31 cellular contexts compared by ENCODE assay signal in genomic region chr4:126448093-126448820, GRCh38.
DNase-seq lines count a peak whose midpoint lies in the region; ATAC-seq, FAIRE-seq and TF ChIP-seq lines count a peak whose summit lies in the region.
"Had no signal": no experiment of that assay in that cellular context is flagged by ENCODE, and none has a peak within 500 bp of the region (broad histone marks: within the 10 kb centered on the region; RNA-seq: fewer than 3 reads in every experiment).

No MANE protein-coding gene starts in this region.

- no peak overlapping the region for H4K5ac ChIP-seq in H1 (ENCODE audit: insufficient read length, low read depth, low read length)

- H3K27me3 ChIP-seq in left ventricle myocardium inferior (ENCODE audit: low read depth) (no peaks in the 10 kb centered on the region), H1 (replicated peaks in 1 of 4; ENCODE audit: control insufficient read depth in 3 of 4, extremely low read depth in 1 of 4, insufficient read depth in 3 of 4, low read length in 3 of 4) (no peaks in the 10 kb centered on the region), mesenchymal stem cell (ENCODE audit: control insufficient read depth in 1 of 2, insufficient read depth in 1 of 2, low read length in 2 of 2) (no peaks in the 10 kb centered on the region)

- POLR2A ChIA-PET in H1 (lab: Charles Lee; ENCODE audit: partially characterized antibody) = no interaction called here

- H3K27ac Mint-ChIP-seq in chondrocyte (ENCODE audit: unreplicated experiment) = no peak overlapping the region
- H3K27ac Mint-ChIP-seq: CD8-positive, alpha-beta T cell; H9 had no signal

- H2BK12ac ChIP-seq in H1 (ENCODE audit: low read depth, low read length) (no peak overlapping the region), mesenchymal stem cell (ENCODE audit: low read length in 2 of 2) (no peak overlapping the region)

- no peak overlapping the region for H3K4me3 Mint-ChIP-seq in chondrocyte (ENCODE audit: unreplicated experiment)
- H3K4me3 Mint-ChIP-seq: CD8-positive, alpha-beta T cell; H9 had no signal

- no peak overlapping the region for H3K23ac ChIP-seq in H1 (ENCODE audit: insufficient read length)
- no peak overlapping the region for H3K23ac ChIP-seq in mesenchymal stem cell (ENCODE audit: low read length in 2 of 2)

- H3K9me3 ChIP-seq in left ventricle myocardium inferior (replicated peaks) = no peaks in the 10 kb centered on the region
- no peaks in the 10 kb centered on the region for H3K9me3 ChIP-seq in H1 (ENCODE audit: insufficient read depth in 2 of 2, low read depth in 1 of 2, low read length in 1 of 2)
- no peaks in the 10 kb centered on the region for H3K9me3 ChIP-seq in mesenchymal stem cell (ENCODE audit: control insufficient read depth, low read length)
- H3K9me3 ChIP-seq: Caco-2 had no signal

- no peak overlapping the region for H2BK20ac ChIP-seq in H1 (ENCODE audit: low read length)

- H4K8ac ChIP-seq in H1 (ENCODE audit: extremely low read depth, insufficient read depth, low read length) = no peak overlapping the region
- H4K8ac ChIP-seq in mesenchymal stem cell (ENCODE audit: low read length) = no peak overlapping the region

- H3K56ac ChIP-seq in H1 (replicated peaks; ENCODE audit: insufficient read length, low read depth, low read length) = no peak overlapping the region

- H3K4me1 ChIP-seq in left ventricle myocardium inferior (no peaks in the 10 kb centered on the region), H1 (replicated peaks in 1 of 4; ENCODE audit: control insufficient read depth in 3 of 4, insufficient read depth in 4 of 4, low read length in 3 of 4) (peaks cover 0 to 4% (median under 1%) of the 10 kb centered on the region in 4 experiments; a peak in 1 of 7 replicates), mesenchymal stem cell (ENCODE audit: control insufficient read depth, insufficient read depth, low read depth, low read length) (no peaks in the 10 kb centered on the region)
- H3K4me1 ChIP-seq: Caco-2 had no signal

- H2AK5ac ChIP-seq in H1 (ENCODE audit: low read depth, low read length) (no peak overlapping the region), mesenchymal stem cell (ENCODE audit: low read length, severe bottlenecking) (no peak overlapping the region)

- no peaks in the 10 kb centered on the region for H4K20me1 ChIP-seq in H1 (replicated peaks in 1 of 2; ENCODE audit: control insufficient read depth in 1 of 2, insufficient read depth in 2 of 2, low read length in 2 of 2)

- H3K4me1 Mint-ChIP-seq in chondrocyte (ENCODE audit: low read depth) = peaks cover 8% of the 10 kb centered on the region

- H2BK5ac ChIP-seq in H1 (ENCODE audit: low read depth, low read length) = no peak overlapping the region
- H2BK5ac ChIP-seq in mesenchymal stem cell (ENCODE audit: low read depth, low read length, poor library complexity, severe bottlenecking) = no peak overlapping the region

- intact Hi-C loops in Right ventricle myocardium superior (cut with DNase I) = no loop called here
- intact Hi-C loops in left ventricle myocardium inferior (cut with micrococcal nuclease) = no loop called here

- no peak overlapping the region for H3K18ac ChIP-seq in H1 (ENCODE audit: extremely low read depth, low read length)
- H3K18ac ChIP-seq in mesenchymal stem cell (ENCODE audit: low read depth in 1 of 2, low read length in 2 of 2) = no peak overlapping the region

- H2BK120ac ChIP-seq in H1 (replicated peaks; ENCODE audit: low read depth, low read length) (no peak overlapping the region), mesenchymal stem cell (ENCODE audit: low read depth, low read length) (no peak overlapping the region)

- no peaks in the 10 kb centered on the region for H3K79me2 ChIP-seq in H1 (ENCODE audit: control insufficient read depth in 1 of 2, insufficient read depth in 2 of 2, low read length in 2 of 2)

- H2AFZ ChIP-seq in H1 (ENCODE audit: low read length) (no peak overlapping the region), mesenchymal stem cell (ENCODE audit: low read depth, low read length) (no peak overlapping the region)

- FAIRE-seq in H1 (lab: Jason Lieb, UNC) = no peak
- FAIRE-seq: GM12892 had no signal

- TF ChIP-seq CTCF in left ventricle myocardium inferior (IDR thresholded peaks at IDR 0.05; ENCODE audit: borderline replicate concordance) (no peak), H1 (IDR thresholded peaks at IDR 0.05; ENCODE audit: control extremely low read depth in 1 of 3, insufficient read depth in 1 of 3, low read depth in 1 of 3, low read length in 3 of 3) (no peak), chondrocyte (IDR thresholded peaks at IDR 0.05) (no peak)

- no peak overlapping the region for H3K4me3 ChIP-seq in left ventricle myocardium inferior
- H3K4me3 ChIP-seq in H1 (ENCODE audit: extremely low read depth in 1 of 4, insufficient read depth in 2 of 4, low read depth in 3 of 4, low read length in 4 of 4) = no peak overlapping the region
- no peak overlapping the region for H3K4me3 ChIP-seq in mesenchymal stem cell (ENCODE audit: insufficient read depth in 1 of 2, low read depth in 1 of 2, low read length in 2 of 2)
- H3K4me3 ChIP-seq: SK-N-MC had no signal

- H3K27ac ChIP-seq in left ventricle myocardium inferior (replicated peaks) = no peak overlapping the region
- H3K27ac ChIP-seq in H1 (ENCODE audit: low read depth, low read length) = no peak overlapping the region
- no peak overlapping the region for H3K27ac ChIP-seq in mesenchymal stem cell (ENCODE audit: low read length, poor library complexity, severe bottlenecking)
- H3K27ac ChIP-seq: RWPE1, SK-N-MC had no signal

- peaks cover under 1% of the 10 kb centered on the region for H3K9me3 Mint-ChIP-seq in chondrocyte (ENCODE audit: low read depth)
- H3K9me3 Mint-ChIP-seq: H9 had no signal

- TF ChIP-seq RAD21 in H1 (IDR thresholded peaks at IDR 0.05 in 1 of 2, conservative IDR thresholded peaks at IDR 0.05 in 1 of 2; ENCODE audit: low read depth in 2 of 2, low read length in 2 of 2) = no peak

- H3K79me1 ChIP-seq in H1 (ENCODE audit: low read depth, low read length) (no peaks in the 10 kb centered on the region), mesenchymal stem cell (replicated peaks; ENCODE audit: low read length, poor library complexity, severe bottlenecking) (no peaks in the 10 kb centered on the region)

- TF ChIP-seq POLR2A in H1 (IDR thresholded peaks at IDR 0.05; ENCODE audit: control extremely low read depth in 1 of 2, low read depth in 2 of 2, low read length in 2 of 2) = no peak

- H3K14ac ChIP-seq in H1 (ENCODE audit: insufficient read length) (no peak overlapping the region), mesenchymal stem cell (ENCODE audit: low read length in 2 of 2) (no peak overlapping the region)

- 96% methylated on average over 7 of the region's 7 CpGs; no CpG with 5 or more reads in 1 of the 2 experiments for WGBS in H1 (ENCODE audit: extremely low coverage in 1 of 2, insufficient coverage in 1 of 2, insufficient read length in 1 of 2, insufficient replicate concordance in 2 of 2, low coverage in 1 of 2, low lambda C conversion rate in 2 of 2, missing lambda C conversion rate in 1 of 2), 2 experiments
- 94% methylated on average over 5 of the region's 7 CpGs for WGBS in mesenchymal stem cell

- H2BK15ac ChIP-seq in H1 (ENCODE audit: low read length) (0 out of 2 replicates have a peak overlapping the region, but pooled peaks have one; percentile 47), mesenchymal stem cell (ENCODE audit: low read depth, poor library complexity, severe bottlenecking) (no peak overlapping the region)

- H3K4me2 ChIP-seq in H1 (ENCODE audit: insufficient read depth in 1 of 2, low read depth in 2 of 2, low read length in 2 of 2) (no peak overlapping the region), mesenchymal stem cell (ENCODE audit: low read length, poor library complexity, severe bottlenecking) (no peak overlapping the region)

- H4K91ac ChIP-seq in H1 (replicated peaks; ENCODE audit: insufficient read length, low read length) = no peak overlapping the region
- H4K91ac ChIP-seq in mesenchymal stem cell (ENCODE audit: low read length) = no peak overlapping the region

- H3K36me3 Mint-ChIP-seq in chondrocyte (ENCODE audit: low read depth) = no peaks in the 10 kb centered on the region
- H3K36me3 Mint-ChIP-seq: CD8-positive, alpha-beta T cell had no signal

- in situ Hi-C loops in G401 (cut with HindIII; ENCODE audit: low sequenced_read_pairs) = no loop called here

- ATAC-seq in Right ventricle myocardium superior (ENCODE audit: poor library complexity) = peak; percentile 60
- ATAC-seq: CD8-positive, alpha-beta T cell; Panc1 had no signal

- TF ChIP-seq EP300 in H1 (IDR thresholded peaks at IDR 0.05; ENCODE audit: borderline replicate concordance in 1 of 2, low read depth in 2 of 2, low read length in 2 of 2) = no peak

- H3K4ac ChIP-seq in H1 (replicated peaks; ENCODE audit: insufficient read length, low read depth, low read length) (no peak overlapping the region), mesenchymal stem cell (ENCODE audit: low read depth in 1 of 2, low read length in 2 of 2) (no peak overlapping the region)

- H3K9ac ChIP-seq in H1 (replicated peaks in 1 of 4; ENCODE audit: extremely low read depth in 1 of 4, low read depth in 3 of 4, low read length in 3 of 4) = no peak overlapping the region; a peak in 1 of 7 replicates
- H3K9ac ChIP-seq in mesenchymal stem cell (ENCODE audit: low read length) = no peak overlapping the region

- no peaks in the 10 kb centered on the region for H3K36me3 ChIP-seq in left ventricle myocardium inferior
- no peaks in the 10 kb centered on the region for H3K36me3 ChIP-seq in H1 (ENCODE audit: control insufficient read depth in 2 of 4, insufficient read depth in 4 of 4, low read length in 3 of 4)
- no peaks in the 10 kb centered on the region for H3K36me3 ChIP-seq in mesenchymal stem cell (ENCODE audit: control insufficient read depth in 1 of 2, insufficient read depth in 2 of 2, low read depth in 1 of 2, low read length in 2 of 2)

- DNase-seq in Right ventricle myocardium superior = no peak
- no peak for DNase-seq in left ventricle myocardium inferior
- no peak for DNase-seq in H1 (ENCODE audit: low read depth in 1 of 2, low spot score in 2 of 2)
- peak; percentile 9 for DNase-seq in mesenchymal stem cell
- no peak for DNase-seq in G401 (ENCODE audit: low spot score)
- DNase-seq in NK-92 treated with Interleukin-12 subunit alpha and Interleukin-12 subunit beta, amount 100 ng/mL, for 24 hours (lab: John Stamatoyannopoulos, UW) = no peak
- no peak for DNase-seq in chondrocyte (ENCODE audit: low spot score)
- DNase-seq: 8988T; ACHN; AML-193; C1 segment of cervical spinal cord; Caco-2; CD8-positive, alpha-beta T cell; DMS 273 treated with DMSO at 0.1 percent for 48 hours; DMS79; EL; GF-D8; H9; IMR-90; KG1; MM.1S; NCI-H2029 treated with DMSO at 0.1 percent for 48 hours; NCI-H2171; NCI-H226; NCI-H510A; NCI-H69; SHP77 treated with DMSO at 0.1 percent for 48 hours had no signal

- no peaks in the 10 kb centered on the region for H3K23me2 ChIP-seq in H1 (ENCODE audit: low read depth, low read length)

- CTCF ChIA-PET in H1 (lab: Charles Lee; ENCODE audit: partially characterized antibody) = no interaction called here

- H3K27me3 Mint-ChIP-seq in chondrocyte (ENCODE audit: low read depth) = no peaks in the 10 kb centered on the region

TF ChIP-seq in H1, 55 proteins besides CTCF, POLR2A, EP300 and RAD21 (continues in another document):
- TF ChIP-seq MAFK (IDR thresholded peaks at IDR 0.05; ENCODE audit: low read depth, low read length) (no peak), KDM4A (IDR thresholded peaks at IDR 0.05; ENCODE audit: low read depth, low read length, severe bottlenecking) (no peak), SP1 (IDR thresholded peaks at IDR 0.05; ENCODE audit: low read depth, low read length) (no peak)
